16 cellular contexts compared by ENCODE assay signal in genomic region chr6:138973481-138974140, GRCh38. TPM values are rescaled to one million over a fixed set of nuclear protein-coding genes. Genes with fewer than 3 reads are reported as not detected.
DNase-seq lines count a peak whose midpoint lies in the region; ATAC-seq and TF ChIP-seq lines count a peak whose summit lies in the region.
"Had no signal": no experiment of that assay in that cellular context is flagged by ENCODE, and none has a peak within 500 bp of the region (broad histone marks: within the 10 kb centered on the region; RNA-seq: fewer than 3 reads in every experiment).

No MANE protein-coding gene starts in this region.

- H3K9me3 ChIP-seq in PC-9 (ENCODE audit: insufficient read depth, low read depth), result no peaks in the 10 kb centered on the region
- no peaks in the 10 kb centered on the region for H3K9me3 ChIP-seq in muscle layer of duodenum (ENCODE audit: control insufficient read depth in 1 of 2, low read length in 2 of 2)
- no peaks in the 10 kb centered on the region for H3K9me3 ChIP-seq in effector memory CD4-positive, alpha-beta T cell (ENCODE audit: control insufficient read depth, low read length)
- H3K9me3 ChIP-seq: body of pancreas, right lobe of liver had no signal

- POLR2A ChIA-PET in PC-9 (lab: Charles Lee; ENCODE audit: unreplicated experiment), result no interaction called here

- intact Hi-C loops in PC-9 (cut with micrococcal nuclease; ENCODE audit: unreplicated experiment), result no loop called here
- intact Hi-C loops in posterior vena cava (cut with DNase I), result no loop called here

- no peaks in the 10 kb centered on the region for H3K36me3 Mint-ChIP-seq in GM23338 (ENCODE audit: low read depth)

- DNase-seq in GM23338 (ENCODE audit: low spot score) (no peak), PC-9 (no peak), dermis microvascular lymphatic vessel endothelial cell (ENCODE audit: low read depth in 2 of 2) (peak; percentile 17 to 60), posterior vena cava (ENCODE audit: low spot score) (no peak), cerebellar nuclear complex (lab: John Stamatoyannopoulos, UW) (no peak), H7 (no peak)
- no peak for DNase-seq in effector memory CD4-positive, alpha-beta T cell
- DNase-seq: activated CD4-positive, alpha-beta T cell treated with anti-CD3 and anti-CD28 coated beads for 1 hour; activated T-cell treated with anti-CD3 and anti-CD28 coated beads, Interleukin-2, amount 50 U/mL, for 1 hour; body of pancreas; CD4-positive, CD25-positive, alpha-beta regulatory T cell; GDM1; right lobe of liver had no signal

- peaks cover 99% of the 10 kb centered on the region for H3K79me2 ChIP-seq in GM23338 (replicated peaks; ENCODE audit: insufficient read depth)
- peaks cover 100% of the 10 kb centered on the region for H3K79me2 ChIP-seq in PC-9 (ENCODE audit: low read depth)

- no peak for ATAC-seq in GM23338
- ATAC-seq: body of pancreas, esophagus mucosa had no signal

- H4K20me1 ChIP-seq in GM23338 (replicated peaks; ENCODE audit: insufficient read depth), result peaks cover 6% of the 10 kb centered on the region; the same call in 1 of the 2 replicates
- peaks cover 18% of the 10 kb centered on the region; the same call in 1 of the 2 replicates for H4K20me1 ChIP-seq in PC-9 (ENCODE audit: insufficient read depth)

- H3K4me1 Mint-ChIP-seq in GM23338, result peaks cover 66% of the 10 kb centered on the region

- BruUV-seq in PC-9 (replicated peaks; lab: Mats Ljungman, UMichigan), result no TSS peak

- H3K4me3 Mint-ChIP-seq in GM23338, result no peak overlapping the region

- H3K9me3 Mint-ChIP-seq in GM23338, result no peaks in the 10 kb centered on the region
- H3K9me3 Mint-ChIP-seq: CD4-positive, CD25-positive, alpha-beta regulatory T cell had no signal

- H3K4me1 ChIP-seq in GM23338 (ENCODE audit: insufficient read depth) (peaks cover 66% of the 10 kb centered on the region), PC-9 (replicated peaks; ENCODE audit: insufficient read depth) (peaks cover 43% of the 10 kb centered on the region), muscle layer of duodenum (ENCODE audit: control insufficient read depth in 1 of 2, insufficient read depth in 2 of 2, low read length in 2 of 2) (peaks cover 20 to 48% of the 10 kb centered on the region in 2 donors)
- peaks cover 5% of the 10 kb centered on the region for H3K4me1 ChIP-seq in effector memory CD4-positive, alpha-beta T cell (ENCODE audit: control insufficient read depth, insufficient read depth, low read length, poor library complexity, severe bottlenecking)

- H2AFZ ChIP-seq in GM23338 (no peak overlapping the region), PC-9 (no peak overlapping the region)

- H3K4me2 ChIP-seq in GM23338 (no peak overlapping the region), PC-9 (peak overlapping the region; percentile 38)

- CTCF ChIA-PET in PC-9 (lab: Charles Lee), result no interaction called here

- no peaks in the 10 kb centered on the region for H3F3A ChIP-seq in GM23338 (replicated peaks; ENCODE audit: low read depth)
- peaks cover 13% of the 10 kb centered on the region; the same call in 1 of the 2 replicates for H3F3A ChIP-seq in PC-9 (ENCODE audit: insufficient read depth, low read depth)

- no peak overlapping the region for H3K27ac ChIP-seq in GM23338 (ENCODE audit: low read depth)
- peak overlapping the region; percentile 42 for H3K27ac ChIP-seq in PC-9
- peak overlapping the region; percentile 20 for H3K27ac ChIP-seq in muscle layer of duodenum (ENCODE audit: low read length)
- no peak overlapping the region for H3K27ac ChIP-seq in effector memory CD4-positive, alpha-beta T cell (ENCODE audit: insufficient read depth, low read length, poor library complexity, severe bottlenecking)
- H3K27ac ChIP-seq: body of pancreas, right lobe of liver had no signal

- H3K27me3 Mint-ChIP-seq in GM23338 (ENCODE audit: insufficient read depth, low read depth, poor library complexity), result peaks cover 2% of the 10 kb centered on the region
- H3K27me3 Mint-ChIP-seq: CD4-positive, CD25-positive, alpha-beta regulatory T cell had no signal

- H3K4me3 ChIP-seq in GM23338 (no peak overlapping the region), PC-9 (no peak overlapping the region), muscle layer of duodenum (ENCODE audit: low read depth in 1 of 2, low read length in 2 of 2) (no peak overlapping the region), H7 (ENCODE audit: insufficient read depth, low read depth, low read length) (no peak overlapping the region)
- H3K4me3 ChIP-seq in effector memory CD4-positive, alpha-beta T cell (ENCODE audit: insufficient read depth, low read depth, low read length, poor library complexity, severe bottlenecking), result no peak overlapping the region
- H3K4me3 ChIP-seq: body of pancreas, K562, right lobe of liver had no signal

- TF ChIP-seq CTCF in GM23338 (conservative IDR thresholded peaks at IDR 0.05; ENCODE audit: low read depth in 2 of 2), result no peak
- TF ChIP-seq CTCF in PC-9 (conservative IDR thresholded peaks at IDR 0.05), result no peak

- H3K27me3 ChIP-seq in GM23338 (ENCODE audit: insufficient read depth), result no peaks in the 10 kb centered on the region
- H3K27me3 ChIP-seq in PC-9 (ENCODE audit: insufficient read depth, low read depth), result no peaks in the 10 kb centered on the region
- H3K27me3 ChIP-seq in muscle layer of duodenum (ENCODE audit: low read depth, low read length), result no peaks in the 10 kb centered on the region
- no peaks in the 10 kb centered on the region for H3K27me3 ChIP-seq in effector memory CD4-positive, alpha-beta T cell (replicated peaks; ENCODE audit: control insufficient read depth, insufficient read depth, low read length, poor library complexity, severe bottlenecking)
- no peaks in the 10 kb centered on the region for H3K27me3 ChIP-seq in H7 (ENCODE audit: control insufficient read depth, insufficient read depth, low read length)
- H3K27me3 ChIP-seq: body of pancreas, right lobe of liver had no signal

- no peaks in the 10 kb centered on the region for H3K36me3 ChIP-seq in GM23338 (ENCODE audit: insufficient read depth)
- no peaks in the 10 kb centered on the region for H3K36me3 ChIP-seq in PC-9 (ENCODE audit: low read depth)
- H3K36me3 ChIP-seq in muscle layer of duodenum (ENCODE audit: control insufficient read depth in 1 of 2, insufficient read depth in 2 of 2, low read length in 2 of 2), result no peaks in the 10 kb centered on the region
- no peaks in the 10 kb centered on the region for H3K36me3 ChIP-seq in effector memory CD4-positive, alpha-beta T cell (ENCODE audit: control insufficient read depth, insufficient read depth, low read length)
- no peaks in the 10 kb centered on the region for H3K36me3 ChIP-seq in H7 (replicated peaks; ENCODE audit: control insufficient read depth, insufficient read depth, low read length)
- H3K36me3 ChIP-seq: right lobe of liver had no signal

- H3K9me2 ChIP-seq in GM23338 (ENCODE audit: insufficient read depth) (no peaks in the 10 kb centered on the region), PC-9 (ENCODE audit: insufficient read depth) (no peaks in the 10 kb centered on the region)

- H3K27ac Mint-ChIP-seq in GM23338, result peak overlapping the region; percentile 30
- H3K27ac Mint-ChIP-seq: CD4-positive, CD25-positive, alpha-beta regulatory T cell had no signal

TF ChIP-seq in GM23338, 12 proteins besides CTCF, POLR2A, EP300 and RAD21 (continues in another document):
- TF ChIP-seq EZH2 (IDR thresholded peaks at IDR 0.05; ENCODE audit: low read depth, unreplicated experiment), result no peak
- TF ChIP-seq EZH2phosphoT487 (IDR thresholded peaks at IDR 0.05; ENCODE audit: unreplicated experiment), result no peak
- no peak for TF ChIP-seq STAT1 (IDR thresholded peaks at IDR 0.05; ENCODE audit: unreplicated experiment)

RNA-seq across cellular contexts. Expression of gene REPS1, which starts 14.4 kb away (rescaled TPM):
- total RNA-seq in GM23338 (2014; rRNA removed; shearing (Covaris generic)), result 60.0 and 65.7 TPM in 2 replicates
- 41.1 and 46.0 TPM in 2 replicates for polyA plus RNA-seq in GM23338 (2016; fragmentation: Nextera tagmentation; extraction: Ambion mirVana)
- total RNA-seq in PC-9 (2021) (32.0 and 39.6 TPM in 2 replicates), dermis microvascular lymphatic vessel endothelial cell (18.6 and 23.4 TPM in 2 replicates), posterior vena cava (10 to 100 TPM; 28.5 to 28.7 TPM)
- 55.8 and 64.1 TPM in 2 replicates for total RNA-seq in H7 (2014; rRNA removed; shearing (Covaris generic))

RNA-seq across cellular contexts. Expression of gene ABRACL, which starts 54.9 kb away (rescaled TPM):
- total RNA-seq in GM23338 (2014; rRNA removed; shearing (Covaris generic)), result 134 and 160 TPM in 2 replicates
- 502 and 516 TPM in 2 replicates for polyA plus RNA-seq in GM23338 (2016; fragmentation: Nextera tagmentation; extraction: Ambion mirVana)
- total RNA-seq in PC-9 (2021) (33.7 and 35.4 TPM in 2 replicates), dermis microvascular lymphatic vessel endothelial cell (9.9 and 25.0 TPM in 2 replicates), posterior vena cava (10 to 100 TPM; 15.0 to 16.2 TPM)
- total RNA-seq in H7 (2014; rRNA removed; shearing (Covaris generic)), result 108 and 111 TPM in 2 replicates

Comparison
In these comparisons a context has a peak if more than half of its experiments do, and no peak if none do; other contexts are left out.
1. DNase-seq: peak in dermis microvascular lymphatic vessel endothelial cell (2 of 2); none in GM23338 (single experiment), PC-9 (0 of 2), posterior vena cava (single experiment), cerebellar nuclear complex (0 of 2), effector memory CD4-positive, alpha-beta T cell (0 of 3) and H7 (single experiment).
2. H3K27ac ChIP-seq: peak in PC-9 (single experiment) and muscle layer of duodenum (single experiment); none in GM23338 (single experiment) and effector memory CD4-positive, alpha-beta T cell (single experiment).